Comparison of ENCODE assay signal across 9 cellular contexts in genomic region chr11:57547854-57548377, GRCh38. TPM values are rescaled to one million over a fixed set of nuclear protein-coding genes. Genes with fewer than 3 reads are reported as not detected.
DNase-seq lines count a peak whose midpoint lies in the region; ATAC-seq and TF ChIP-seq lines count a peak whose summit lies in the region.
"Had no signal": no experiment of that assay in that cellular context is flagged by ENCODE, and none has a peak within 500 bp of the region (broad histone marks: within the 10 kb centered on the region; RNA-seq: fewer than 3 reads in every experiment).

No MANE protein-coding gene starts in this region.

- H3K27me3 Mint-ChIP-seq in effector memory CD8-positive, alpha-beta T cell = no peaks in the 10 kb centered on the region

- no peak for TF ChIP-seq EP300 in gastroesophageal sphincter (IDR thresholded peaks at IDR 0.05)

- H3K36me3 Mint-ChIP-seq in effector memory CD8-positive, alpha-beta T cell (ENCODE audit: insufficient read depth) = peaks cover 49% of the 10 kb centered on the region

- H3K9me3 Mint-ChIP-seq in effector memory CD8-positive, alpha-beta T cell = no peaks in the 10 kb centered on the region

- 71% methylated on average over 1 of the region's 6 CpGs; no CpG with 5 or more reads in 1 of the 2 donors for WGBS in gastroesophageal sphincter (ENCODE audit: low coverage in 1 of 2), 2 donors

- H3K4me1 ChIP-seq in gastroesophageal sphincter = no peaks in the 10 kb centered on the region

- no peak for TF ChIP-seq CTCF in GM13976 (IDR thresholded peaks at IDR 0.05; ENCODE audit: borderline replicate concordance, control extremely low read depth, extremely low read depth, insufficient read depth, missing control alignments)
- TF ChIP-seq CTCF in gastroesophageal sphincter (IDR thresholded peaks at IDR 0.05) = no peak

- H3K36me3 ChIP-seq in gastroesophageal sphincter = peaks cover 0 to 55% of the 10 kb centered on the region in 2 donors

- H3K4me1 Mint-ChIP-seq in effector memory CD8-positive, alpha-beta T cell (ENCODE audit: low read depth in 2 of 2) = peaks cover 9 to 10% of the 10 kb centered on the region in 2 donors

- no peak overlapping the region for H3K4me3 Mint-ChIP-seq in effector memory CD8-positive, alpha-beta T cell

- DNase-seq in GM13976 (ENCODE audit: low spot score) (peak; percentile 82), iPS-NIHi7 (ENCODE audit: extremely low spot score) (no peak), kidney glomerular epithelial cell (lab: John Stamatoyannopoulos, UW) (no peak), NCI-H748 treated with DMSO at 0.1 percent for 48 hours (lab: John Stamatoyannopoulos, UW) (no peak)
- DNase-seq in effector memory CD8-positive, alpha-beta T cell = peak in 2 of 3 experiments; percentile 11 to 23

- H3K27ac ChIP-seq in gastroesophageal sphincter = no peak overlapping the region
- H3K27ac ChIP-seq: esophagus muscularis mucosa had no signal

- peak overlapping the region; percentile 87 to 93 for H3K27ac Mint-ChIP-seq in effector memory CD8-positive, alpha-beta T cell

- H3K27me3 ChIP-seq in gastroesophageal sphincter = no peaks in the 10 kb centered on the region
- H3K27me3 ChIP-seq: esophagus muscularis mucosa had no signal

- ATAC-seq in GM21367 (IDR thresholded peaks at IDR 0.05; ENCODE audit: unreplicated experiment) (peak; percentile 95), HG03442 (IDR thresholded peaks at IDR 0.05; ENCODE audit: unreplicated experiment) (peak; percentile 83), gastroesophageal sphincter (no peak)
- peak; percentile 82 for ATAC-seq in effector memory CD8-positive, alpha-beta T cell (replicated peaks)

- in situ Hi-C loops in GM13976 (cut with MboI; ENCODE audit: low sequenced_read_pairs, unreplicated experiment) = no loop called here

- no peak overlapping the region for H3K4me3 ChIP-seq in gastroesophageal sphincter
- H3K4me3 ChIP-seq: esophagus muscularis mucosa had no signal

- TF ChIP-seq POLR2A in gastroesophageal sphincter (IDR thresholded peaks at IDR 0.05) = no peak

- no peaks in the 10 kb centered on the region for H3K9me3 ChIP-seq in gastroesophageal sphincter
- H3K9me3 ChIP-seq: esophagus muscularis mucosa had no signal

RNA-seq across cellular contexts. Expression of gene SMTNL1, which starts 10.5 kb away (rescaled TPM):
- not detected for total RNA-seq in gastroesophageal sphincter
- total RNA-seq: esophagus muscularis mucosa had no signal

RNA-seq across cellular contexts. Expression of gene TIMM10, which starts 17.4 kb away (rescaled TPM):
- total RNA-seq in gastroesophageal sphincter = 10 to 100 TPM; 23.5 to 29.0 (median 27.9) TPM

RNA-seq across cellular contexts. Expression of gene UBE2L6, which starts 19.6 kb away (rescaled TPM):
- 10 to 100 TPM; 15.3 to 34.6 (median 28.3) TPM for total RNA-seq in gastroesophageal sphincter

RNA-seq across cellular contexts. Expression of gene SLC43A1, which starts 32.4 kb away (rescaled TPM):
- total RNA-seq in gastroesophageal sphincter = 10 to 100 TPM; 14.8 to 36.6 (median 19.7) TPM

RNA-seq across cellular contexts. Expression of gene SERPING1, which starts 49.6 kb away (rescaled TPM):
- total RNA-seq in gastroesophageal sphincter = 100 to 1,000 TPM; 237 to 689 (median 443) TPM

Comparison
In these comparisons a context has a peak if more than half of its experiments do, and no peak if none do; other contexts are left out.
1. DNase-seq: peak in GM13976 (single experiment) and effector memory CD8-positive, alpha-beta T cell (2 of 3); none in iPS-NIHi7 (single experiment), kidney glomerular epithelial cell (single experiment) and NCI-H748 treated with DMSO at 0.1 percent for 48 hours (single experiment).